Comparison of ENCODE assay signal across 8 cellular contexts in genomic region chr6:27866370-27867050, GRCh38. TPM values are rescaled to one million over a fixed set of nuclear protein-coding genes. Genes with fewer than 3 reads are reported as not detected.
DNase-seq lines count a peak whose midpoint lies in the region; ATAC-seq and TF ChIP-seq lines count a peak whose summit lies in the region.

No MANE protein-coding gene starts in this region.

- no peaks in the 10 kb centered on the region for H3K27me3 ChIP-seq in ACC112 (ENCODE audit: insufficient read depth, low read length)
- no peaks in the 10 kb centered on the region for H3K27me3 ChIP-seq in MG63
- no peaks in the 10 kb centered on the region for H3K27me3 ChIP-seq in colonic mucosa
- no peaks in the 10 kb centered on the region for H3K27me3 ChIP-seq in liver (ENCODE audit: control insufficient read depth in 4 of 4, insufficient read depth in 4 of 4, low read length in 3 of 4)

- DNase-seq in MG63 (peak; percentile 83), T-cell (peak in 24 of 34 experiments; percentile 14 to 59 (median 34)), colonic mucosa (peak; percentile 45)
- no peak for DNase-seq in stimulated activated naive CD8-positive, alpha-beta T cell treated with anti-CD3 and anti-CD28 coated beads, Interleukin-15, Interleukin-2, amounts not matched to agents 100 U/mL and 50 U/mL, for 24 hours

- no peaks in the 10 kb centered on the region for H3K9me3 Mint-ChIP-seq in T-cell

- H3K27ac ChIP-seq in ACC112 (ENCODE audit: low read depth, low read length) (peak overlapping the region; percentile 87), colonic mucosa (peak overlapping the region; percentile 79), liver (ENCODE audit: low read depth in 1 of 2, low read length in 2 of 2) (peak overlapping the region in 1 of 2 donors; percentile 42)

- H3K9me3 ChIP-seq in MG63 (peaks cover 2% of the 10 kb centered on the region), colonic mucosa (no peaks in the 10 kb centered on the region), liver (ENCODE audit: control insufficient read depth in 4 of 4, low read length in 3 of 4) (no peaks in the 10 kb centered on the region)

- WGBS in liver = 8% methylated on average over 27 of the region's 27 CpGs

- H3K4me1 ChIP-seq in ACC112 (ENCODE audit: control insufficient read depth, insufficient read depth, low read length, unreplicated experiment) (peaks cover 5% of the 10 kb centered on the region), colonic mucosa (peaks cover 6% of the 10 kb centered on the region), liver (ENCODE audit: control insufficient read depth in 4 of 4, insufficient read depth in 4 of 4, low read length in 3 of 4) (peaks cover 8 to 34% (median 21%) of the 10 kb centered on the region in 4 donors)

- H3K36me3 ChIP-seq in ACC112 (ENCODE audit: insufficient read depth, low read length) (no peaks in the 10 kb centered on the region), MG63 (no peaks in the 10 kb centered on the region), colonic mucosa (no peaks in the 10 kb centered on the region), liver (ENCODE audit: control insufficient read depth in 4 of 4, insufficient read depth in 3 of 4, low read depth in 1 of 4, low read length in 3 of 4) (no peaks in the 10 kb centered on the region)

- POLR2A ChIA-PET in T-cell (lab: Charles Lee) = interaction anchor here (0.5 to 11.6 kb wide), 33 partner anchors 7 to 1846 kb away, joined by 3 to 446 read pairs (median 4); a partner anchor contains a TSS

- H3K4me3 ChIP-seq in ACC112 (ENCODE audit: low read depth, low read length) (peak overlapping the region; percentile 86), MG63 (peak overlapping the region; percentile 60), colonic mucosa (peak overlapping the region; percentile 49), liver (ENCODE audit: low read depth in 1 of 3, low read length in 3 of 3) (peak overlapping the region; percentile 31 to 62 (median 39))

- peak overlapping the region; percentile 98 to 99 (median 98) for H3K4me3 Mint-ChIP-seq in T-cell

- H3K27ac Mint-ChIP-seq in T-cell = peak overlapping the region; percentile 93 to 96

- H3K9ac ChIP-seq in colonic mucosa (ENCODE audit: low read depth in 2 of 2, low read length in 2 of 2) = peak overlapping the region; percentile 60 to 78
- peak overlapping the region in 1 of 2 donors; percentile 24 for H3K9ac ChIP-seq in liver (ENCODE audit: low read depth in 1 of 2, low read length in 2 of 2)

- TF ChIP-seq CTCF in colonic mucosa (IDR thresholded peaks at IDR 0.05) (no peak), liver (IDR thresholded peaks at IDR 0.05; ENCODE audit: low read depth, low read length, missing input control) (no peak)

- intact Hi-C loops in colonic mucosa (cut with DNase I) = no loop called here

- H3K27me3 Mint-ChIP-seq in T-cell = no peaks in the 10 kb centered on the region

- peaks cover 49 to 58% (median 55%) of the 10 kb centered on the region in 3 donors for H3K4me1 Mint-ChIP-seq in T-cell

- CTCF ChIA-PET in T-cell (lab: Charles Lee) = interaction anchor here (0.6 to 8.6 kb wide), 12 partner anchors 9 to 1334 kb away, joined by 3 to 112 read pairs (median 9); a partner anchor contains a TSS

- TF ChIP-seq RAD21 in liver (IDR thresholded peaks at IDR 0.05) = no peak

- no peaks in the 10 kb centered on the region for H3K79me2 ChIP-seq in ACC112 (ENCODE audit: control insufficient read depth, insufficient read depth, low read length, unreplicated experiment)

- no peak overlapping the region for H2AFZ ChIP-seq in ACC112 (ENCODE audit: low read length, unreplicated experiment)

- H3K36me3 Mint-ChIP-seq in T-cell = no peaks in the 10 kb centered on the region

- ATAC-seq in GM18517 (IDR thresholded peaks at IDR 0.05; ENCODE audit: unreplicated experiment) (peak; percentile 22), T-cell (replicated peaks in 1 of 4) (peak in 3 of 4 experiments; percentile 1 to 30 (median 8)), HG03442 (IDR thresholded peaks at IDR 0.05; ENCODE audit: unreplicated experiment) (no peak)
- ATAC-seq in stimulated activated naive CD8-positive, alpha-beta T cell treated with anti-CD3 and anti-CD28 coated beads, Interleukin-15, Interleukin-2, amounts not matched to agents 100 U/mL and 50 U/mL, for 24 hours = peak; percentile 15

TF ChIP-seq in liver, 16 proteins besides CTCF, POLR2A, EP300 and RAD21:
- no peak for TF ChIP-seq RXRA (IDR thresholded peaks at IDR 0.05)
- no peak for TF ChIP-seq JUND (IDR thresholded peaks at IDR 0.05)
- peak; percentile 24 for TF ChIP-seq SP1 (IDR thresholded peaks at IDR 0.05)
- peak; percentile 4 for TF ChIP-seq YY1 (IDR thresholded peaks at IDR 0.05)
TF ChIP-seq in liver: peak in this region for 2.

RNA-seq across cellular contexts. Expression of gene OR2B2, which starts 45.7 kb away (rescaled TPM):
- total RNA-seq in MG63 (2014; rRNA removed; shearing (Covaris generic); ENCODE audit: low replicate concordance) = not detected in 2 replicates
- total RNA-seq in T-cell (not detected), colonic mucosa (not detected), liver (not detected)
- polyA plus RNA-seq in liver = not detected
